1 cellular context compared by ENCODE assay signal in genomic region chr2:144324446-144325045, GRCh38.
TF ChIP-seq lines count a peak whose summit lies in the region.

No MANE protein-coding gene starts in this region.

TF ChIP-seq in SK-N-SH, 30 proteins besides CTCF, POLR2A, EP300 and RAD21 (continued from another document):
- no peak for TF ChIP-seq ZBTB33 (IDR thresholded peaks at IDR 0.05; ENCODE audit: borderline replicate concordance, low read depth)
